In the genomic region with DNA sequence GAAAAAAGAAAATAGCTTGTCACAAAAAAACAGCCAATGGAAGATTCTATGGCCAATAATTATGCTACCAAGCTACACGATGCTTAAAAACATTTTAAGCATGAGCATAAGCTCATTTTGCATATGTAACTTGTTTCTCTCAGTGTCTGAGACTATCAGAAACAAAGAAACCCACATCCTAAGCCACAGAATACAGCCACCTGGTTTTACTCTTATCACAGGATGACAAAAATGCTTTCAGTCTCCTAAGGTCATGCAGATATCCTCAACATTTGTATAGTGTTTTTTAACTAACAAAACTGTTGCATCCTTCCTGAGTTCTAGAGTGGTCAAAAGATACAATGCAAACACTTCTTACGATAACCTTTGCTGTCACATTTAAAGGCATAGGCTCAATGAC, we compare ENCODE assay signal across 9 cellular contexts.
DNase-seq lines count a peak whose midpoint lies in the region; ATAC-seq and TF ChIP-seq lines count a peak whose summit lies in the region.
"Had no signal": no experiment of that assay in that cellular context is flagged by ENCODE, and none has a peak within 500 bp of the region (broad histone marks: within the 10 kb centered on the region; RNA-seq: fewer than 3 reads in every experiment).

No MANE protein-coding gene starts in this region.

- H3K4me3 Mint-ChIP-seq in CD8-positive, alpha-beta memory T cell: peak overlapping the region in 4 of 7 donors; percentile 2 to 54 (median 22)

- TF ChIP-seq POLR2A in testis (IDR thresholded peaks at IDR 0.05): no peak
- TF ChIP-seq POLR2A in gastrocnemius medialis (IDR thresholded peaks at IDR 0.05): no peak

- POLR2A ChIA-PET in CD8-positive, alpha-beta memory T cell (lab: Charles Lee): interaction anchor here (0.5 to 1.3 kb wide), 3 partner anchors 15 to 222 kb away, joined by 3 to 7 read pairs (median 3); a partner anchor contains a TSS

- no peaks in the 10 kb centered on the region for H3K9me3 ChIP-seq in CD8-positive, alpha-beta memory T cell (ENCODE audit: low read length)
- H3K9me3 ChIP-seq in colonic mucosa (no peaks in the 10 kb centered on the region), testis (no peaks in the 10 kb centered on the region), gastrocnemius medialis (no peaks in the 10 kb centered on the region)
- H3K9me3 ChIP-seq: BLaER1 had no signal

- H3K27ac Mint-ChIP-seq in CD8-positive, alpha-beta memory T cell: peak overlapping the region in 3 of 8 donors; percentile 13 to 57 (median 36)

- H3K36me3 ChIP-seq in CD8-positive, alpha-beta memory T cell (ENCODE audit: insufficient read depth, low read length): no peaks in the 10 kb centered on the region
- H3K36me3 ChIP-seq in colonic mucosa (no peaks in the 10 kb centered on the region), testis (ENCODE audit: low read depth, missing control alignments) (no peaks in the 10 kb centered on the region), gastrocnemius medialis (no peaks in the 10 kb centered on the region)
- H3K36me3 ChIP-seq: BLaER1 had no signal

- intact Hi-C loops in colonic mucosa (cut with DNase I) (no loop called here), testis (cut with DNase I; ENCODE audit: low total_unique reads) (no loop called here), gastrocnemius medialis (cut with DNase I; ENCODE audit: low total_unique reads) (no loop called here)

- no peaks in the 10 kb centered on the region for H3K27me3 Mint-ChIP-seq in CD8-positive, alpha-beta memory T cell

- TF ChIP-seq CTCF in colonic mucosa (IDR thresholded peaks at IDR 0.05) (no peak), testis (IDR thresholded peaks at IDR 0.05) (no peak), gastrocnemius medialis (IDR thresholded peaks at IDR 0.05 in 4 of 5, conservative IDR thresholded peaks at IDR 0.05 in 1 of 5) (no peak)

- CTCF ChIA-PET in CD8-positive, alpha-beta memory T cell (lab: Charles Lee): interaction anchor here (0.8 kb wide), 1 partner anchor 501 kb away, joined by 3 read pairs; no protein-coding TSS in a partner anchor

- H3K4me1 Mint-ChIP-seq in CD8-positive, alpha-beta memory T cell: peaks cover 16 to 34% (median 28%) of the 10 kb centered on the region in 3 donors

- H3K9ac ChIP-seq in colonic mucosa (ENCODE audit: low read depth in 2 of 2, low read length in 2 of 2): no peak overlapping the region
- H3K9ac ChIP-seq: BLaER1 had no signal

- H3K36me3 Mint-ChIP-seq in CD8-positive, alpha-beta memory T cell: peaks cover 0 to 13% (median 1%) of the 10 kb centered on the region in 3 donors

- no peaks in the 10 kb centered on the region for H3K27me3 ChIP-seq in CD8-positive, alpha-beta memory T cell (ENCODE audit: insufficient read depth, low read length, poor library complexity, severe bottlenecking)
- no peaks in the 10 kb centered on the region for H3K27me3 ChIP-seq in colonic mucosa
- H3K27me3 ChIP-seq in testis: no peaks in the 10 kb centered on the region
- no peaks in the 10 kb centered on the region for H3K27me3 ChIP-seq in gastrocnemius medialis
- H3K27me3 ChIP-seq: BLaER1 had no signal

- no peak overlapping the region for H3K4me3 ChIP-seq in CD8-positive, alpha-beta memory T cell (ENCODE audit: low read length)
- H3K4me3 ChIP-seq in colonic mucosa (no peak overlapping the region), testis (no peak overlapping the region), gastrocnemius medialis (no peak overlapping the region)
- H3K4me3 ChIP-seq: BLaER1 had no signal

- peaks cover 22% of the 10 kb centered on the region for H3K4me1 ChIP-seq in CD8-positive, alpha-beta memory T cell (ENCODE audit: insufficient read depth, low read length)
- H3K4me1 ChIP-seq in colonic mucosa (no peaks in the 10 kb centered on the region), testis (no peaks in the 10 kb centered on the region), gastrocnemius medialis (no peaks in the 10 kb centered on the region)

- no peak overlapping the region for H3K27ac ChIP-seq in CD8-positive, alpha-beta memory T cell (ENCODE audit: low read depth, low read length)
- H3K27ac ChIP-seq in colonic mucosa (no peak overlapping the region), testis (no peak overlapping the region), gastrocnemius medialis (no peak overlapping the region)
- H3K27ac ChIP-seq: BLaER1 had no signal

- no peaks in the 10 kb centered on the region for H3K9me3 Mint-ChIP-seq in CD8-positive, alpha-beta memory T cell

- in situ Hi-C loops in gastrocnemius medialis (cut with MboI; ENCODE audit: low sequenced_read_pairs in 4 of 4): no loop called here

- DNase-seq in CD8-positive, alpha-beta memory T cell: peak in 2 of 5 donors; percentile 64 to 79
- peak; percentile 2 for DNase-seq in NCI-H2029 treated with DMSO at 0.1 percent for 48 hours (lab: John Stamatoyannopoulos, UW)
- no peak for DNase-seq in colonic mucosa
- DNase-seq in testis: no peak
- no peak for DNase-seq in cortex of kidney (lab: John Stamatoyannopoulos, UW)
- no peak for DNase-seq in gastrocnemius medialis

- ATAC-seq in GM19035 (IDR thresholded peaks at IDR 0.05; ENCODE audit: unreplicated experiment): peak; percentile 99
- peak; percentile 97 for ATAC-seq in HG02884 (IDR thresholded peaks at IDR 0.05; ENCODE audit: unreplicated experiment)
- no peak for ATAC-seq in gastrocnemius medialis

- 55 to 67% methylated on average over 2 of the region's 2 CpGs for WGBS in testis, 2 donors

Comparison
In these comparisons a context has a peak if more than half of its experiments do, and no peak if none do; other contexts are left out.
1. ATAC-seq: peak in GM19035 (single experiment) and HG02884 (single experiment); none in gastrocnemius medialis (0 of 2).